Comparison of ENCODE assay signal across 20 cellular contexts in the genomic region with DNA sequence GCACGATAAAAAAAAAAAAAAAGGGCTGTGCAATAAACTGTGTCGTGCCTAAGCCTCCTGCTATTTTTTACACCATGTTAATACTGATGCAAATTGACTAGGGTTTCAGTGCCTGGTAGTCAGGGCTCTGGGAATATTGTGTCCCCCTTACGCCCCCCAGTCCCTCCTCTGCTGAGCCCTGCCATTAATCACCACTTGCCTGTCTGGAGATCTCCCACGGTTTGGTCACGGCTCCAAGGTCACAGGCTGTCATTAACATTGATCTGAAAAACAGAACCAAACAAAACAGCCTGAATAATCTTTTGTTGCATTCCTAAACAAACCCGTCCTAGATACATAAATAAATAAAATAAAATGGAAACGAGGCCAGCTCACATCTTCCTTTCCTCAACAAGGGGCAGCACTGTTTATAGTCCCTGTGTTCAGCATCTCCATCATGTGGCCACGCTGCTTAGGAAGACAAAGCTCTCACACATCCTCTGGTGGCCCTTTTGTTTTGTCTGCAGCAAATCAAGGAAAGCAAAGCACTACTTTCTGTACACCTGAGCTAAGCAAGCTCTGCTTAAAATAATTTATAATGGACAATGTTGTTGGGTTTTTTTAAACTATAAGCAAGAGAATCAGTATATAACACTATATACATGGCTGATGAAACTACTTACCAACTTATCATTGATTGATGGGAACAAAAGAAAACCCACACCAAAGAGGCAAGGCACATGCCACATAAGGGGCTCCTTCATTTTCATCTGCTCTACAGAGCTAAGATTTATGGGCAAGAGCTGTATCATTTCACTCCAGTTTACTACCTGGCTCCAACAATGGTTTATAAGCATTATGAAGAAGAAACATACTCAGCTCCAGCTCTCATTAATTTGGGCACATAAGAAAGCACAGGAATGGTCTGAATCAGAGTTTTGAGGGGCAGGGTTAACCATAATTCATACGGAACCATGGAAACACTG.
DNase-seq lines count a peak whose midpoint lies in the region; ATAC-seq lines count a peak whose summit lies in the region.
"Had no signal": no experiment of that assay in that cellular context is flagged by ENCODE, and none has a peak within 500 bp of the region (broad histone marks: within the 10 kb centered on the region; RNA-seq: fewer than 3 reads in every experiment).

No MANE protein-coding gene starts in this region.

- H3K4me3 ChIP-seq in Karpas-422 (ENCODE audit: low read length), result no peak overlapping the region
- H3K4me3 ChIP-seq: suprapubic skin had no signal

- no peaks in the 10 kb centered on the region for H3K9me2 ChIP-seq in Karpas-422 (replicated peaks; ENCODE audit: insufficient read depth, low read length)

- peaks cover 26% of the 10 kb centered on the region for H3K27me3 Mint-ChIP-seq in activated CD4-positive, alpha-beta memory T cell treated with anti-CD3 and anti-CD28 coated beads, Interleukin-2, amount 10 ng/mL, durations not matched to agents 7 days and 5 days

- H3K4me2 ChIP-seq in Karpas-422 (ENCODE audit: low read depth, low read length, poor library complexity, severe bottlenecking), result peak overlapping the region; percentile 16

- in situ Hi-C loops in SK-MEL-5 (cut with HindIII; ENCODE audit: low pct_unique_long_range_greater_than_20kb, low sequenced_read_pairs), result no loop called here

- H3K36me3 Mint-ChIP-seq in activated CD4-positive, alpha-beta memory T cell treated with anti-CD3 and anti-CD28 coated beads, Interleukin-2, amount 10 ng/mL, durations not matched to agents 7 days and 5 days (ENCODE audit: low read depth), result no peaks in the 10 kb centered on the region

- no peak overlapping the region for H3K4me3 Mint-ChIP-seq in activated CD4-positive, alpha-beta memory T cell treated with anti-CD3 and anti-CD28 coated beads, Interleukin-2, amount 10 ng/mL, durations not matched to agents 7 days and 5 days
- H3K4me3 Mint-ChIP-seq: activated T-helper 17 cell treated with anti-CD3 and anti-CD28 coated beads, Interleukin-2, amount 50 U/mL, for 72 hours; HFFc6 had no signal

- no peak overlapping the region for H3K27ac Mint-ChIP-seq in activated CD4-positive, alpha-beta memory T cell treated with anti-CD3 and anti-CD28 coated beads, Interleukin-2, amount 10 ng/mL, durations not matched to agents 7 days and 5 days
- H3K27ac Mint-ChIP-seq: activated T-helper 17 cell treated with anti-CD3 and anti-CD28 coated beads, Interleukin-2, amount 50 U/mL, for 72 hours; HFFc6 had no signal

- ATAC-seq in GM18498 (IDR thresholded peaks at IDR 0.05; ENCODE audit: unreplicated experiment), result no peak
- no peak for ATAC-seq in Right ventricle myocardium superior (ENCODE audit: poor library complexity)
- ATAC-seq: activated T-helper 17 cell treated with anti-CD3 and anti-CD28 coated beads, Interleukin-2, amount 50 U/mL, for 72 hours; left colon; Right ventricle myocardium inferior had no signal

- H3K4me1 Mint-ChIP-seq in activated CD4-positive, alpha-beta memory T cell treated with anti-CD3 and anti-CD28 coated beads, Interleukin-2, amount 10 ng/mL, durations not matched to agents 7 days and 5 days, result peaks cover 10% of the 10 kb centered on the region
- H3K4me1 Mint-ChIP-seq: activated T-helper 17 cell treated with anti-CD3 and anti-CD28 coated beads, Interleukin-2, amount 50 U/mL, for 72 hours had no signal

- no peaks in the 10 kb centered on the region for H3K36me3 ChIP-seq in Karpas-422 (ENCODE audit: insufficient read depth, low read length)
- H3K36me3 ChIP-seq: suprapubic skin had no signal

- no peaks in the 10 kb centered on the region for H3K79me2 ChIP-seq in Karpas-422 (ENCODE audit: low read length)

- H4K20me1 ChIP-seq in Karpas-422 (ENCODE audit: insufficient read depth, low read depth, low read length), result no peaks in the 10 kb centered on the region

- no peaks in the 10 kb centered on the region for H3K27me3 ChIP-seq in Karpas-422 (ENCODE audit: low read length)

- intact Hi-C loops in head of caudate nucleus (cut with DNase I), result no loop called here
- intact Hi-C loops in Right ventricle myocardium superior (cut with DNase I), result no loop called here

- POLR2A ChIA-PET in activated CD4-positive, alpha-beta memory T cell treated with anti-CD3 and anti-CD28 coated beads, Interleukin-2, amount 10 ng/mL, durations not matched to agents 7 days and 5 days (lab: Charles Lee), result no interaction called here

- no peak for DNase-seq in Karpas-422
- DNase-seq in SK-MEL-5 (ENCODE audit: low read depth, low spot score), result peak; percentile 71
- peak in 36 of 42 donors; percentile 6 to 70 (median 31) for DNase-seq in head of caudate nucleus
- DNase-seq in putamen (ENCODE audit: low spot score), result peak; percentile 42
- DNase-seq in glomerular visceral epithelial cell (ENCODE audit: extremely low spot score), result no peak
- DNase-seq in activated CD4-positive, alpha-beta memory T cell treated with anti-CD3 and anti-CD28 coated beads, Interleukin-2, amount 10 ng/mL, durations not matched to agents 7 days and 5 days, result no peak
- DNase-seq in Right ventricle myocardium superior, result no peak
- DNase-seq: cortex of kidney; foreskin fibroblast; GF-D8; HFFc6; Kasumi-1; left colon; NCI-H1092 treated with DMSO at 0.1 percent for 48 hours; NCI-H226; stimulated activated CD4-positive, alpha-beta T cell treated with anti-CD3 and anti-CD28 coated beads, Interleukin-4, amount 100 ng/mL, for 1 hour had no signal

- peaks cover 17% of the 10 kb centered on the region for H3K4me1 ChIP-seq in Karpas-422 (ENCODE audit: low read length)
- H3K4me1 ChIP-seq: suprapubic skin had no signal

- no peaks in the 10 kb centered on the region for H3K9me3 Mint-ChIP-seq in activated CD4-positive, alpha-beta memory T cell treated with anti-CD3 and anti-CD28 coated beads, Interleukin-2, amount 10 ng/mL, durations not matched to agents 7 days and 5 days
- H3K9me3 Mint-ChIP-seq: activated T-helper 17 cell treated with anti-CD3 and anti-CD28 coated beads, Interleukin-2, amount 50 U/mL, for 72 hours; HFFc6 had no signal

- H2AFZ ChIP-seq in Karpas-422 (ENCODE audit: low read length), result no peak overlapping the region

- H3K9ac ChIP-seq in Karpas-422 (ENCODE audit: low read length), result no peak overlapping the region

- no peaks in the 10 kb centered on the region for H3K9me3 ChIP-seq in Karpas-422 (ENCODE audit: low read length)
- H3K9me3 ChIP-seq: suprapubic skin had no signal

- no peak overlapping the region for H3K27ac ChIP-seq in Karpas-422 (ENCODE audit: low read length)
- H3K27ac ChIP-seq: suprapubic skin had no signal

- CTCF ChIA-PET in activated CD4-positive, alpha-beta memory T cell treated with anti-CD3 and anti-CD28 coated beads, Interleukin-2, amount 10 ng/mL, durations not matched to agents 7 days and 5 days (lab: Charles Lee), result no interaction called here

Comparison
In these comparisons a context has a peak if more than half of its experiments do, and no peak if none do; other contexts are left out.
1. DNase-seq: peak in SK-MEL-5 (single experiment), head of caudate nucleus (36 of 42) and putamen (single experiment); none in Karpas-422 (single experiment), glomerular visceral epithelial cell (single experiment), activated CD4-positive, alpha-beta memory T cell treated with anti-CD3 and anti-CD28 coated beads, Interleukin-2, amount 10 ng/mL, durations not matched to agents 7 days and 5 days (single experiment) and Right ventricle myocardium superior (single experiment).